Comparison of ENCODE assay signal across 1 cellular context in genomic region chr2:20537423-20538307, GRCh38.
TF ChIP-seq lines count a peak whose summit lies in the region.

No MANE protein-coding gene starts in this region.

TF ChIP-seq in H1, 55 proteins besides CTCF, POLR2A, EP300 and RAD21 (continued from another document):
- no peak for TF ChIP-seq CHD7 (IDR thresholded peaks at IDR 0.05; ENCODE audit: insufficient replicate concordance, low read length)
- no peak for TF ChIP-seq KDM4A (IDR thresholded peaks at IDR 0.05; ENCODE audit: low read depth, low read length, severe bottlenecking)
- no peak for TF ChIP-seq ZNF274 (IDR thresholded peaks at IDR 0.05; ENCODE audit: borderline replicate concordance, extremely low read depth, low read length)
- TF ChIP-seq FOSL1 (IDR thresholded peaks at IDR 0.05; ENCODE audit: insufficient read depth, low read depth, low read length): no peak
